ENCODE assay signal across 16 cellular contexts in the genomic region with DNA sequence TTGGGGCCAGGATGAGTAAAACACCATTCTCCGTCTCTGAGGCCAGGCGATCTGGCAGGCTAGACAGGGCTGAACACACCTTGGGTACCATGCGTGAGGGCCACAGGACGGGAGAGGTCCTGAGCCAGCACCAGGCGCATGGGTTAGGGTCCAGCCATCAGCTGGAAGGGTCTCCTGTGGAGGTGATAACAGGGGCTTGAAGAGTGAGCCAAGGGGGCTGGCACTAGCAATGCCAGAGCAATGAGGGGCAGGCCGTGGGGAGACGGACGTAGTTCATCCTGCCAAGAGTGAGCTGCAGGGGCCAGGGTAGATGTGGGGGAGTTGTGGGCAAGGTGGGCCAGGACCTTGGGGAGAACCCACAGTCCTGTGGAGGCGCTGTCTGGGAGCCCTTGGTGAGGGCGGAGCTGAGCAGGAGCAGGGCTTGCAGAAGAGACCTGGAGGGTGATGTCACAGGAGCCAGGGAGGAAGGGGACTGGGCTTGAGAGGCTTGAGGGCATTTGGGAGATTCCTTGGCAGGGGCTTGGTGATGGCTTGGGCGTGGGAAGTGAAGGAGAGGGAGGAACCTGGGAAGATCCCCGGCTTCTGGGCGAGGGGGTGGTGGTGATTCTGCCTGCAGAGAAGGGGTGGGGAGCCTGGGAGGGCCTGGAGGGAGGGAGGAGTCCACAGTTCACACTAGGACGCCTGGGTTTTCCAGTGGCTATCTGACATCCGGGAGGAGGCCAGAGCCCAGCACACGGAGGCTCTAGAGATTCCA. TPM values are rescaled to one million over a fixed set of nuclear protein-coding genes. Genes with fewer than 3 reads are reported as not detected.
"Had no signal": no experiment of that assay in that cellular context is flagged by ENCODE, and none has a peak within 500 bp of the region (broad histone marks: within the 10 kb centered on the region; RNA-seq: fewer than 3 reads in every experiment).

No MANE protein-coding gene starts in this region.

- DNase-seq: activated CD4-positive, alpha-beta T cell treated with anti-CD3 and anti-CD28 coated beads, Interleukin-2, amount 10 ng/mL, durations not matched to agents 24 days and 14 days; activated CD4-positive, CD25-positive, alpha-beta regulatory T cell; activated CD8-positive, alpha-beta memory T cell treated with anti-CD3 and anti-CD28 coated beads for 24 hours; activated naive CD8-positive, alpha-beta T cell treated with anti-CD3 and anti-CD28 coated beads for 36 hours; amygdala; effector memory CD4-positive, alpha-beta T cell; foreskin keratinocyte; kidney glomerular epithelial cell; nephron progenitor cell; ovary; right lobe of liver; stimulated activated CD4-positive, alpha-beta T cell treated with anti-CD3 and anti-CD28 coated beads, Interleukin-1b, Interleukin-23, amount 100 ng/mL, for 48 hours; stomach had no signal

- H3K4me1 ChIP-seq: foreskin keratinocyte had no signal

- H3K36me3 ChIP-seq: ovary, right lobe of liver, stomach, thoracic aorta had no signal

- H3K27ac ChIP-seq: foreskin keratinocyte, ovary, right lobe of liver, stomach, thoracic aorta had no signal

- ATAC-seq: foreskin keratinocyte, right lobe of liver had no signal

- H3K4me3 ChIP-seq: ovary, right lobe of liver, stomach, thoracic aorta had no signal

- H3K9me3 ChIP-seq: right lobe of liver, thoracic aorta had no signal

RNA-seq across cellular contexts. Expression of gene NPTX1, which starts 6.3 kb away (rescaled TPM):
- total RNA-seq: mesenteric fat pad had no signal
- polyA plus RNA-seq: foreskin keratinocyte, liver had no signal
